Comparison of ENCODE assay signal across 18 cellular contexts in genomic region chr2:215290980-215291599, GRCh38.
"Had no signal": no experiment of that assay in that cellular context is flagged by ENCODE, and none has a peak within 500 bp of the region (broad histone marks: within the 10 kb centered on the region; RNA-seq: fewer than 3 reads in every experiment).

No MANE protein-coding gene starts in this region.

- H3K4me1 ChIP-seq: ascending aorta, gastrocnemius medialis, pancreas, sigmoid colon had no signal

- H3K27ac ChIP-seq: ascending aorta, esophagus squamous epithelium, gastrocnemius medialis, pancreas, sigmoid colon had no signal

- DNase-seq: activated CD4-positive, alpha-beta T cell treated with anti-CD3 and anti-CD28 coated beads, Interleukin-2, amount 10 ng/mL, durations not matched to agents 24 days and 14 days; activated CD8-positive, alpha-beta T cell treated with anti-CD3 and anti-CD28 coated beads for 36 hours; activated naive CD4-positive, alpha-beta T cell treated with anti-CD3 and anti-CD28 coated beads for 36 hours; activated naive CD8-positive, alpha-beta T cell treated with anti-CD3 and anti-CD28 coated beads, Interleukin-2, amount 50 U/mL, for 24 hours; activated T-cell treated with anti-CD3 and anti-CD28 coated beads, Interleukin-2, amount 50 U/mL, for 24 hours; effector memory CD8-positive, alpha-beta T cell; esophagus squamous epithelium; gastrocnemius medialis; head of caudate nucleus; left ventricle myocardium superior; mucosa of descending colon; naive B cell; pancreas; sigmoid colon; stimulated activated naive B cell treated with anti-CD40 and anti-IgM and Interleukin-4, amounts not matched to agents 10 μg/mL and 1 μg/mL and 100 μg/mL, for 72 hours; T-helper 1 cell; T-helper 9 cell had no signal

- H3K9me3 ChIP-seq: ascending aorta, esophagus squamous epithelium, gastrocnemius medialis, mucosa of descending colon, pancreas, sigmoid colon had no signal

- ATAC-seq: activated CD8-positive, alpha-beta T cell treated with anti-CD3 and anti-CD28 coated beads for 36 hours; activated naive CD8-positive, alpha-beta T cell treated with anti-CD3 and anti-CD28 coated beads, Interleukin-2, amount 50 U/mL, for 24 hours; effector memory CD8-positive, alpha-beta T cell; gastrocnemius medialis; left ventricle myocardium superior; mucosa of descending colon; pancreas; stimulated activated naive B cell treated with anti-CD40 and anti-IgM and Interleukin-4, amounts not matched to agents 10 μg/mL and 1 μg/mL and 100 μg/mL, for 72 hours had no signal

- H3K27me3 ChIP-seq: ascending aorta, esophagus squamous epithelium, gastrocnemius medialis, pancreas, sigmoid colon had no signal

- H3K36me3 ChIP-seq: ascending aorta, esophagus squamous epithelium, gastrocnemius medialis, pancreas, sigmoid colon had no signal

- H3K4me3 ChIP-seq: ascending aorta, esophagus squamous epithelium, gastrocnemius medialis, mucosa of descending colon, pancreas, sigmoid colon had no signal
